In the genomic region with DNA sequence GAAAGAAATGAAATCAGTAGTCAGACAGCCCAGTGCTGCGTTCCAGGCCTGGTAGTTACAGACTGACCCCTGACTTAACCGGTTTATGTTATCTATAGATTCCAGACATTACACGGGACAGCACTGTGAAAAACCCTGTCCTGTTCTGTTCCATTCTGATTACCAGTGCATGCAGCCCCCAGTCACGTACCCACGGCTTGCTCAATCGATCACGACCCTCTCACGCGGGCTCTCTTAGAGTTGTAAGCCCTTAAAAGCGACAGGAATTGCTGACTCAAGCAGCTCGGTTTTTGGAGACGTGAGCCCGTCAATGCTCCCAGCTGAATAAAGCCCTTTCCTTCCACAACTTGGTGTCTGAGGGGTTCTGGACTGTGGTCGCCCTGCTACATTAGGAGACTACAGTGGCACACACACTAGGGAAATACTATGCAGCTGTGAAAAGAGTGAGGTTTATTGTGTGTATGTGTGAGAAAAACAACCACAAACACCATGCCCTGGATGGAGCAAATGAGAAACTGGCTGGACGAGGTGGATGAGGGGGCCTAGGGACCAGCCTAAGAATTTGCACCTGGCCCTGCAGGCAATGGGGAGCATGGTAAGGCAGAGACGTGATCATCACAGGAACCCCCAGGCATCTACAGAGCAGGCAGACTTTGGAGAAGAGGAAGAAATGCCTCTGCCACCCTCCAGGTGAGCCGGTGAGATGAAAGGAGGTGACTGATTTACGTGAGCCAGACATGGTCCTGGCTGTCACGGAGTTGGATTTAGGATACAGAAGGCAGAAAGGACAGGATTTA, we compare ENCODE assay signal across 1 cellular context.
A peak's percentile ranks its signal among the peaks of the same experiment; 100 is the strongest.
TF ChIP-seq lines count a peak whose summit lies in the region.

No MANE protein-coding gene starts in this region.

TF ChIP-seq in K562, 482 proteins besides CTCF, POLR2A, EP300 and RAD21 (continued from another document and continues in another):
- TF ChIP-seq, protein P1, sequence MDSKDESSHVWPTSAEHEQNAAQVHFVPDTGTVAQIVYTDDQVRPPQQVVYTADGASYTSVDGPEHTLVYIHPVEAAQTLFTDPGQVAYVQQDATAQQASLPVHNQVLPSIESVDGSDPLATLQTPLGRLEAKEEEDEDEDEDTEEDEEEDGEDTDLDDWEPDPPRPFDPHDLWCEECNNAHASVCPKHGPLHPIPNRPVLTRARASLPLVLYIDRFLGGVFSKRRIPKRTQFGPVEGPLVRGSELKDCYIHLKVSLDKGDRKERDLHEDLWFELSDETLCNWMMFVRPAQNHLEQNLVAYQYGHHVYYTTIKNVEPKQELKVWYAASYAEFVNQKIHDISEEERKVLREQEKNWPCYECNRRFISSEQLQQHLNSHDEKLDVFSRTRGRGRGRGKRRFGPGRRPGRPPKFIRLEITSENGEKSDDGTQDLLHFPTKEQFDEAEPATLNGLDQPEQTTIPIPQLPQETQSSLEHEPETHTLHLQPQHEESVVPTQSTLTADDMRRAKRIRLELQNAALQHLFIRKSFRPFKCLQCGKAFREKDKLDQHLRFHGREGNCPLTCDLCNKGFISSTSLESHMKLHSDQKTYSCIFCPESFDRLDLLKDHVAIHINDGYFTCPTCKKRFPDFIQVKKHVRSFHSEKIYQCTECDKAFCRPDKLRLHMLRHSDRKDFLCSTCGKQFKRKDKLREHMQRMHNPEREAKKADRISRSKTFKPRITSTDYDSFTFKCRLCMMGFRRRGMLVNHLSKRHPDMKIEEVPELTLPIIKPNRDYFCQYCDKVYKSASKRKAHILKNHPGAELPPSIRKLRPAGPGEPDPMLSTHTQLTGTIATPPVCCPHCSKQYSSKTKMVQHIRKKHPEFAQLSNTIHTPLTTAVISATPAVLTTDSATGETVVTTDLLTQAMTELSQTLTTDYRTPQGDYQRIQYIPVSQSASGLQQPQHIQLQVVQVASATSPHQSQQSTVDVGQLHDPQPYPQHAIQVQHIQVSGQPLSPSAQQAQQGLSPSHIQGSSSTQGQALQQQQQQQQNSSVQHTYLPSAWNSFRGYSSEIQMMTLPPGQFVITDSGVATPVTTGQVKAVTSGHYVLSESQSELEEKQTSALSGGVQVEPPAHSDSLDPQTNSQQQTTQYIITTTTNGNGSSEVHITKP (IDR thresholded peaks at IDR 0.05; ENCODE audit: partially characterized antibody), result peak; percentile 10
- peak; percentile 90 for TF ChIP-seq GATA2 (CRISPR knock-in tag; IDR thresholded peaks at IDR 0.05)
- TF ChIP-seq, protein P2, sequence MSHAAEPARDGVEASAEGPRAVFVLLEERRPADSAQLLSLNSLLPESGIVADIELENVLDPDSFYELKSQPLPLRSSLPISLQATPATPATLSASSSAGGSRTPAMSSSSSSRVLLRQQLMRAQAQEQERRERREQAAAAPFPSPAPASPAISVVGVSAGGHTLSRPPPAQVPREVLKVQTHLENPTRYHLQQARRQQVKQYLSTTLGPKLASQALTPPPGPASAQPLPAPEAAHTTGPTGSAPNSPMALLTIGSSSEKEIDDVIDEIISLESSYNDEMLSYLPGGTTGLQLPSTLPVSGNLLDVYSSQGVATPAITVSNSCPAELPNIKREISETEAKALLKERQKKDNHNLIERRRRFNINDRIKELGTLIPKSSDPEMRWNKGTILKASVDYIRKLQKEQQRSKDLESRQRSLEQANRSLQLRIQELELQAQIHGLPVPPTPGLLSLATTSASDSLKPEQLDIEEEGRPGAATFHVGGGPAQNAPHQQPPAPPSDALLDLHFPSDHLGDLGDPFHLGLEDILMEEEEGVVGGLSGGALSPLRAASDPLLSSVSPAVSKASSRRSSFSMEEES (CRISPR knock-in tag; IDR thresholded peaks at IDR 0.05), result no peak
- TF ChIP-seq, protein P3, sequence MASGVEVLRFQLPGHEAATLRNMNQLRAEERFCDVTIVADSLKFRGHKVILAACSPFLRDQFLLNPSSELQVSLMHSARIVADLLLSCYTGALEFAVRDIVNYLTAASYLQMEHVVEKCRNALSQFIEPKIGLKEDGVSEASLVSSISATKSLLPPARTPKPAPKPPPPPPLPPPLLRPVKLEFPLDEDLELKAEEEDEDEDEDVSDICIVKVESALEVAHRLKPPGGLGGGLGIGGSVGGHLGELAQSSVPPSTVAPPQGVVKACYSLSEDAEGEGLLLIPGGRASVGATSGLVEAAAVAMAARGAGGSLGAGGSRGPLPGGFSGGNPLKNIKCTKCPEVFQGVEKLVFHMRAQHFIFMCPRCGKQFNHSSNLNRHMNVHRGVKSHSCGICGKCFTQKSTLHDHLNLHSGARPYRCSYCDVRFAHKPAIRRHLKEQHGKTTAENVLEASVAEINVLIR (CRISPR knock-in tag; IDR thresholded peaks at IDR 0.05), result no peak
- TF ChIP-seq SIX5 (IDR thresholded peaks at IDR 0.05; ENCODE audit: borderline replicate concordance in 1 of 2, insufficient read depth in 1 of 2, low read depth in 1 of 2, low read length in 2 of 2), result no peak
- TF ChIP-seq KDM1A (IDR thresholded peaks at IDR 0.05), result peak; percentile 94 to 95
- peak; percentile 5; the same call in 1 of the 2 replicates for TF ChIP-seq LCOR (CRISPR knock-in tag; IDR thresholded peaks at IDR 0.05)
- no peak for TF ChIP-seq RFX5 (IDR thresholded peaks at IDR 0.05; ENCODE audit: low read depth, low read length)
- TF ChIP-seq, protein P4, sequence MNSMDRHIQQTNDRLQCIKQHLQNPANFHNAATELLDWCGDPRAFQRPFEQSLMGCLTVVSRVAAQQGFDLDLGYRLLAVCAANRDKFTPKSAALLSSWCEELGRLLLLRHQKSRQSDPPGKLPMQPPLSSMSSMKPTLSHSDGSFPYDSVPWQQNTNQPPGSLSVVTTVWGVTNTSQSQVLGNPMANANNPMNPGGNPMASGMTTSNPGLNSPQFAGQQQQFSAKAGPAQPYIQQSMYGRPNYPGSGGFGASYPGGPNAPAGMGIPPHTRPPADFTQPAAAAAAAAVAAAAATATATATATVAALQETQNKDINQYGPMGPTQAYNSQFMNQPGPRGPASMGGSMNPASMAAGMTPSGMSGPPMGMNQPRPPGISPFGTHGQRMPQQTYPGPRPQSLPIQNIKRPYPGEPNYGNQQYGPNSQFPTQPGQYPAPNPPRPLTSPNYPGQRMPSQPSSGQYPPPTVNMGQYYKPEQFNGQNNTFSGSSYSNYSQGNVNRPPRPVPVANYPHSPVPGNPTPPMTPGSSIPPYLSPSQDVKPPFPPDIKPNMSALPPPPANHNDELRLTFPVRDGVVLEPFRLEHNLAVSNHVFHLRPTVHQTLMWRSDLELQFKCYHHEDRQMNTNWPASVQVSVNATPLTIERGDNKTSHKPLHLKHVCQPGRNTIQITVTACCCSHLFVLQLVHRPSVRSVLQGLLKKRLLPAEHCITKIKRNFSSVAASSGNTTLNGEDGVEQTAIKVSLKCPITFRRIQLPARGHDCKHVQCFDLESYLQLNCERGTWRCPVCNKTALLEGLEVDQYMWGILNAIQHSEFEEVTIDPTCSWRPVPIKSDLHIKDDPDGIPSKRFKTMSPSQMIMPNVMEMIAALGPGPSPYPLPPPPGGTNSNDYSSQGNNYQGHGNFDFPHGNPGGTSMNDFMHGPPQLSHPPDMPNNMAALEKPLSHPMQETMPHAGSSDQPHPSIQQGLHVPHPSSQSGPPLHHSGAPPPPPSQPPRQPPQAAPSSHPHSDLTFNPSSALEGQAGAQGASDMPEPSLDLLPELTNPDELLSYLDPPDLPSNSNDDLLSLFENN (IDR thresholded peaks at IDR 0.05; ENCODE audit: low read depth in 2 of 2, low read length in 2 of 2), result peak in 1 of 2 experiments; percentile 81; a peak in 2 of 4 replicates
- peak; percentile 70; the same call in 1 of the 2 replicates for TF ChIP-seq ZNF444 (CRISPR knock-in tag; IDR thresholded peaks at IDR 0.05)
- TF ChIP-seq DNMT1 (IDR thresholded peaks at IDR 0.05), result 0 out of 2 replicates have a peak, but pooled peaks have one; percentile 14
- TF ChIP-seq NEUROD1 (IDR thresholded peaks at IDR 0.05; ENCODE audit: borderline replicate concordance, low read depth, low read length, partially characterized antibody), result peak; percentile 68
- no peak for TF ChIP-seq MEF2A (IDR thresholded peaks at IDR 0.05; ENCODE audit: control insufficient read depth, low read depth, low read length)
- TF ChIP-seq, protein P5, sequence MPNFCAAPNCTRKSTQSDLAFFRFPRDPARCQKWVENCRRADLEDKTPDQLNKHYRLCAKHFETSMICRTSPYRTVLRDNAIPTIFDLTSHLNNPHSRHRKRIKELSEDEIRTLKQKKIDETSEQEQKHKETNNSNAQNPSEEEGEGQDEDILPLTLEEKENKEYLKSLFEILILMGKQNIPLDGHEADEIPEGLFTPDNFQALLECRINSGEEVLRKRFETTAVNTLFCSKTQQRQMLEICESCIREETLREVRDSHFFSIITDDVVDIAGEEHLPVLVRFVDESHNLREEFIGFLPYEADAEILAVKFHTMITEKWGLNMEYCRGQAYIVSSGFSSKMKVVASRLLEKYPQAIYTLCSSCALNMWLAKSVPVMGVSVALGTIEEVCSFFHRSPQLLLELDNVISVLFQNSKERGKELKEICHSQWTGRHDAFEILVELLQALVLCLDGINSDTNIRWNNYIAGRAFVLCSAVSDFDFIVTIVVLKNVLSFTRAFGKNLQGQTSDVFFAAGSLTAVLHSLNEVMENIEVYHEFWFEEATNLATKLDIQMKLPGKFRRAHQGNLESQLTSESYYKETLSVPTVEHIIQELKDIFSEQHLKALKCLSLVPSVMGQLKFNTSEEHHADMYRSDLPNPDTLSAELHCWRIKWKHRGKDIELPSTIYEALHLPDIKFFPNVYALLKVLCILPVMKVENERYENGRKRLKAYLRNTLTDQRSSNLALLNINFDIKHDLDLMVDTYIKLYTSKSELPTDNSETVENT (CRISPR knock-in tag; IDR thresholded peaks at IDR 0.05), result no peak; the same call in 1 of the 2 replicates
- TF ChIP-seq, protein P6, sequence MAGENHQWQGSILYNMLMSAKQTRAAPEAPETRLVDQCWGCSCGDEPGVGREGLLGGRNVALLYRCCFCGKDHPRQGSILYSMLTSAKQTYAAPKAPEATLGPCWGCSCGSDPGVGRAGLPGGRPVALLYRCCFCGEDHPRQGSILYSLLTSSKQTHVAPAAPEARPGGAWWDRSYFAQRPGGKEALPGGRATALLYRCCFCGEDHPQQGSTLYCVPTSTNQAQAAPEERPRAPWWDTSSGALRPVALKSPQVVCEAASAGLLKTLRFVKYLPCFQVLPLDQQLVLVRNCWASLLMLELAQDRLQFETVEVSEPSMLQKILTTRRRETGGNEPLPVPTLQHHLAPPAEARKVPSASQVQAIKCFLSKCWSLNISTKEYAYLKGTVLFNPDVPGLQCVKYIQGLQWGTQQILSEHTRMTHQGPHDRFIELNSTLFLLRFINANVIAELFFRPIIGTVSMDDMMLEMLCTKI (IDR thresholded peaks at IDR 0.05; ENCODE audit: partially characterized antibody), result no peak
- no peak for TF ChIP-seq ZNF121 (CRISPR knock-in tag; conservative IDR thresholded peaks at IDR 0.05)
- TF ChIP-seq NR2C2 (CRISPR knock-in tag; IDR thresholded peaks at IDR 0.05), result no peak
- peak; percentile 73; the same call in 1 of the 2 replicates for TF ChIP-seq NR2C2 (tag; IDR thresholded peaks at IDR 0.05)
- TF ChIP-seq PURB (CRISPR knock-in tag; IDR thresholded peaks at IDR 0.05; ENCODE audit: low read depth), result no peak
- no peak for TF ChIP-seq ZFP30 (CRISPR knock-in tag; IDR thresholded peaks at IDR 0.05; ENCODE audit: borderline replicate concordance)
- TF ChIP-seq, protein P7, sequence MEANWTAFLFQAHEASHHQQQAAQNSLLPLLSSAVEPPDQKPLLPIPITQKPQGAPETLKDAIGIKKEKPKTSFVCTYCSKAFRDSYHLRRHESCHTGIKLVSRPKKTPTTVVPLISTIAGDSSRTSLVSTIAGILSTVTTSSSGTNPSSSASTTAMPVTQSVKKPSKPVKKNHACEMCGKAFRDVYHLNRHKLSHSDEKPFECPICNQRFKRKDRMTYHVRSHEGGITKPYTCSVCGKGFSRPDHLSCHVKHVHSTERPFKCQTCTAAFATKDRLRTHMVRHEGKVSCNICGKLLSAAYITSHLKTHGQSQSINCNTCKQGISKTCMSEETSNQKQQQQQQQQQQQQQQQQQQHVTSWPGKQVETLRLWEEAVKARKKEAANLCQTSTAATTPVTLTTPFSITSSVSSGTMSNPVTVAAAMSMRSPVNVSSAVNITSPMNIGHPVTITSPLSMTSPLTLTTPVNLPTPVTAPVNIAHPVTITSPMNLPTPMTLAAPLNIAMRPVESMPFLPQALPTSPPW (CRISPR knock-in tag; IDR thresholded peaks at IDR 0.05), result peak; percentile 52
- peak; percentile 85; the same call in 1 of the 2 replicates for TF ChIP-seq ZNF589 (CRISPR knock-in tag; IDR thresholded peaks at IDR 0.05; ENCODE audit: low read depth)
- peak; percentile 72; the same call in 1 of the 2 replicates for TF ChIP-seq RUNX1 (IDR thresholded peaks at IDR 0.05; ENCODE audit: low read depth)
- peak; percentile 38 for TF ChIP-seq RBFOX2 (IDR thresholded peaks at IDR 0.05; ENCODE audit: low read depth, low read length)
- TF ChIP-seq ZC3H11A (IDR thresholded peaks at IDR 0.05; ENCODE audit: low read depth, low read length), result no peak
- TF ChIP-seq POLR2H (tag; IDR thresholded peaks at IDR 0.05; ENCODE audit: low read depth), result no peak
- no peak for TF ChIP-seq ZNF780A (CRISPR knock-in tag; IDR thresholded peaks at IDR 0.05)
- TF ChIP-seq DIDO1 (tag; IDR thresholded peaks at IDR 0.05; ENCODE audit: low read depth), result no peak
- TF ChIP-seq POLR2AphosphoS5 (IDR thresholded peaks at IDR 0.05; ENCODE audit: control insufficient read depth, insufficient read depth, low read depth, low read length), result peak; percentile 93
- TF ChIP-seq, protein P8, sequence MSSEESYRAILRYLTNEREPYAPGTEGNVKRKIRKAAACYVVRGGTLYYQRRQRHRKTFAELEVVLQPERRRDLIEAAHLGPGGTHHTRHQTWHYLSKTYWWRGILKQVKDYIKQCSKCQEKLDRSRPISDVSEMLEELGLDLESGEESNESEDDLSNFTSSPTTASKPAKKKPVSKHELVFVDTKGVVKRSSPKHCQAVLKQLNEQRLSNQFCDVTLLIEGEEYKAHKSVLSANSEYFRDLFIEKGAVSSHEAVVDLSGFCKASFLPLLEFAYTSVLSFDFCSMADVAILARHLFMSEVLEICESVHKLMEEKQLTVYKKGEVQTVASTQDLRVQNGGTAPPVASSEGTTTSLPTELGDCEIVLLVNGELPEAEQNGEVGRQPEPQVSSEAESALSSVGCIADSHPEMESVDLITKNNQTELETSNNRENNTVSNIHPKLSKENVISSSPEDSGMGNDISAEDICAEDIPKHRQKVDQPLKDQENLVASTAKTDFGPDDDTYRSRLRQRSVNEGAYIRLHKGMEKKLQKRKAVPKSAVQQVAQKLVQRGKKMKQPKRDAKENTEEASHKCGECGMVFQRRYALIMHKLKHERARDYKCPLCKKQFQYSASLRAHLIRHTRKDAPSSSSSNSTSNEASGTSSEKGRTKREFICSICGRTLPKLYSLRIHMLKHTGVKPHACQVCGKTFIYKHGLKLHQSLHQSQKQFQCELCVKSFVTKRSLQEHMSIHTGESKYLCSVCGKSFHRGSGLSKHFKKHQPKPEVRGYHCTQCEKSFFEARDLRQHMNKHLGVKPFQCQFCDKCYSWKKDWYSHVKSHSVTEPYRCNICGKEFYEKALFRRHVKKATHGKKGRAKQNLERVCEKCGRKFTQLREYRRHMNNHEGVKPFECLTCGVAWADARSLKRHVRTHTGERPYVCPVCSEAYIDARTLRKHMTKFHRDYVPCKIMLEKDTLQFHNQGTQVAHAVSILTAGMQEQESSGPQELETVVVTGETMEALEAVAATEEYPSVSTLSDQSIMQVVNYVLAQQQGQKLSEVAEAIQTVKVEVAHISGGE (CRISPR knock-in tag; IDR thresholded peaks at IDR 0.05), result peak in 1 of 3 experiments; percentile 81; a peak in 2 of 6 replicates
- no peak for TF ChIP-seq CREBBP (IDR thresholded peaks at IDR 0.05; ENCODE audit: low read depth, low read length)
- TF ChIP-seq PPARD (CRISPR knock-in tag; IDR thresholded peaks at IDR 0.05), result no peak
- TF ChIP-seq NR1H2 (CRISPR knock-in tag; IDR thresholded peaks at IDR 0.05), result no peak
- no peak for TF ChIP-seq RHOXF2B (CRISPR knock-in tag; conservative IDR thresholded peaks at IDR 0.05)
- no peak for TF ChIP-seq ZNF561 (CRISPR knock-in tag; conservative IDR thresholded peaks at IDR 0.05)
